In the genomic region with DNA sequence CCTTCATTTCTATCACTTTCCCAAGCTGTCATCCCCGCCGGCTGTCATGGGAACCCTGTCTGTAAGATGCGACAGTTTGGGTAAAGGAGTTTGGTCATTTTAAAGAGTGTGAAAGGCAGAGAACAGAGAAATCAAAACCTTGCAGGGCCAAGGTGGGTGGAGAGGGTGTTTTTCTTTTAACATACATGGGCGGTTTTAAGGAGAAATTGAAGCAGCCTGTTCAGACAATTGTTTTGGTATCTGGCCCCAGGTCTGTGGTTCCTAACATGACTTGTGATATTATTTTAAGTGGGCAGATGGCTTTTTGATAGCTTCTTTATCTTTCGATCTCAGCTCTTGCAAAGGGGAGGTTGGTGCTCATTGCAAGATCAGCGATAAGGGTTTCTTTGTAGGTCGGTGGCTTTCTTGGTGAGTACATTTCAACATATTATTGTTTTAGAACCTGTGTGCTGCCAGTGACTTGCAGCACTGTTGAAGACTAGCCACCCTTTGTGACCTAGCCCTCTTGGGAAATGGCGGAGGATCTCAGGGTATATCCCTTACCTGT, we compare ENCODE assay signal across 1 cellular context.
TF ChIP-seq lines count a peak whose summit lies in the region.

No MANE protein-coding gene starts in this region.

TF ChIP-seq in K562, 482 proteins besides CTCF, POLR2A, EP300 and RAD21:
- TF ChIP-seq E2F8 (IDR thresholded peaks at IDR 0.05; ENCODE audit: low read depth, partially characterized antibody) (no peak), SMARCE1 (IDR thresholded peaks at IDR 0.05) (0 out of 2 replicates have a peak, but pooled peaks have one; percentile 26), PHF21A (IDR thresholded peaks at IDR 0.05; ENCODE audit: borderline replicate concordance, low read depth) (no peak), STAT5A (IDR thresholded peaks at IDR 0.05; ENCODE audit: borderline replicate concordance, low read length) (no peak), PATZ1 (CRISPR knock-in tag; IDR thresholded peaks at IDR 0.05; ENCODE audit: borderline replicate concordance) (no peak), HSF4 (CRISPR knock-in tag; IDR thresholded peaks at IDR 0.05; ENCODE audit: borderline replicate concordance) (no peak), MYC (IDR thresholded peaks at IDR 0.05; ENCODE audit: low read depth, low read length) (no peak), MYC (CRISPR knock-in tag; IDR thresholded peaks at IDR 0.05; ENCODE audit: borderline replicate concordance, low read depth) (no peak)
- TF ChIP-seq, protein P1, sequence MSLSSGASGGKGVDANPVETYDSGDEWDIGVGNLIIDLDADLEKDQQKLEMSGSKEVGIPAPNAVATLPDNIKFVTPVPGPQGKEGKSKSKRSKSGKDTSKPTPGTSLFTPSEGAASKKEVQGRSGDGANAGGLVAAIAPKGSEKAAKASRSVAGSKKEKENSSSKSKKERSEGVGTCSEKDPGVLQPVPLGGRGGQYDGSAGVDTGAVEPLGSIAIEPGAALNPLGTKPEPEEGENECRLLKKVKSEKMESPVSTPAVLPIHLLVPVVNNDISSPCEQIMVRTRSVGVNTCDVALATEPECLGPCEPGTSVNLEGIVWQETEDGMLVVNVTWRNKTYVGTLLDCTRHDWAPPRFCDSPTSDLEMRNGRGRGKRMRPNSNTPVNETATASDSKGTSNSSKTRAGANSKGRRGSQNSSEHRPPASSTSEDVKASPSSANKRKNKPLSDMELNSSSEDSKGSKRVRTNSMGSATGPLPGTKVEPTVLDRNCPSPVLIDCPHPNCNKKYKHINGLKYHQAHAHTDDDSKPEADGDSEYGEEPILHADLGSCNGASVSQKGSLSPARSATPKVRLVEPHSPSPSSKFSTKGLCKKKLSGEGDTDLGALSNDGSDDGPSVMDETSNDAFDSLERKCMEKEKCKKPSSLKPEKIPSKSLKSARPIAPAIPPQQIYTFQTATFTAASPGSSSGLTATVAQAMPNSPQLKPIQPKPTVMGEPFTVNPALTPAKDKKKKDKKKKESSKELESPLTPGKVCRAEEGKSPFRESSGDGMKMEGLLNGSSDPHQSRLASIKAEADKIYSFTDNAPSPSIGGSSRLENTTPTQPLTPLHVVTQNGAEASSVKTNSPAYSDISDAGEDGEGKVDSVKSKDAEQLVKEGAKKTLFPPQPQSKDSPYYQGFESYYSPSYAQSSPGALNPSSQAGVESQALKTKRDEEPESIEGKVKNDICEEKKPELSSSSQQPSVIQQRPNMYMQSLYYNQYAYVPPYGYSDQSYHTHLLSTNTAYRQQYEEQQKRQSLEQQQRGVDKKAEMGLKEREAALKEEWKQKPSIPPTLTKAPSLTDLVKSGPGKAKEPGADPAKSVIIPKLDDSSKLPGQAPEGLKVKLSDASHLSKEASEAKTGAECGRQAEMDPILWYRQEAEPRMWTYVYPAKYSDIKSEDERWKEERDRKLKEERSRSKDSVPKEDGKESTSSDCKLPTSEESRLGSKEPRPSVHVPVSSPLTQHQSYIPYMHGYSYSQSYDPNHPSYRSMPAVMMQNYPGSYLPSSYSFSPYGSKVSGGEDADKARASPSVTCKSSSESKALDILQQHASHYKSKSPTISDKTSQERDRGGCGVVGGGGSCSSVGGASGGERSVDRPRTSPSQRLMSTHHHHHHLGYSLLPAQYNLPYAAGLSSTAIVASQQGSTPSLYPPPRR (CRISPR knock-in tag; IDR thresholded peaks at IDR 0.05; ENCODE audit: borderline replicate concordance): no peak
